In the genomic region with DNA sequence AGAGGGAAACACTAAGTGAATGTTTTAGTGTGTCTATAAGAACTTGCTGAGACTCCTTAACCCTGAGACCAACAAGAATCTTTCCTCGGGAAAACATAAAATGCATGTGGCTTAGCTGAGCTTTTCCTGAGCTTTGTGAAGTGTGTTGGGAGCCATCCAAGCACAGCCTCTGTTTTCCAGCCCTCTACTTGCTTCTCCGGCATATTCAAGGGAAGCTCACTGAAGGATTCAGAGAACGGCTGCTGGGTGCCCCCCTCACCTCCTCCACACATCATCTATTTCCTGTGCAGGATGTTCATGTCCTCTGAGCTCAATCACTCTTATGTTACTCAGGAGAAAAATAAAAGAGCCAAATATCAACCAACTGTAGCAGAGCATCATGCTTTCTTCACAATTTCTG, we compare ENCODE assay signal across 10 cellular contexts.
A peak's percentile ranks its signal among the peaks of the same experiment; 100 is the strongest.
DNase-seq lines count a peak whose midpoint lies in the region; ATAC-seq, FAIRE-seq and TF ChIP-seq lines count a peak whose summit lies in the region.
"Had no signal": no experiment of that assay in that cellular context is flagged by ENCODE, and none has a peak within 500 bp of the region (broad histone marks: within the 10 kb centered on the region; RNA-seq: fewer than 3 reads in every experiment).

No MANE protein-coding gene starts in this region.

- ATAC-seq in GM18498 (IDR thresholded peaks at IDR 0.05; ENCODE audit: unreplicated experiment): no peak

- peaks cover 26% of the 10 kb centered on the region for H3K4me1 Mint-ChIP-seq in activated CD4-positive, alpha-beta memory T cell treated with anti-CD3 and anti-CD28 coated beads for 36 hours (ENCODE audit: low read depth)
- H3K4me1 Mint-ChIP-seq in activated CD4-positive, alpha-beta memory T cell treated with anti-CD3 and anti-CD28 coated beads, Interleukin-2, amount 10 ng/mL, durations not matched to agents 7 days and 5 days: peaks cover 7% of the 10 kb centered on the region
- peaks cover 2% of the 10 kb centered on the region for H3K4me1 Mint-ChIP-seq in astrocyte (ENCODE audit: low read depth, unreplicated experiment)

- H3K27ac Mint-ChIP-seq in activated CD4-positive, alpha-beta memory T cell treated with anti-CD3 and anti-CD28 coated beads for 36 hours: peak overlapping the region; percentile 60
- no peak overlapping the region for H3K27ac Mint-ChIP-seq in activated CD4-positive, alpha-beta memory T cell treated with anti-CD3 and anti-CD28 coated beads, Interleukin-2, amount 10 ng/mL, durations not matched to agents 7 days and 5 days
- H3K27ac Mint-ChIP-seq in astrocyte (ENCODE audit: unreplicated experiment): no peak overlapping the region

- H3K9ac ChIP-seq in astrocyte (ENCODE audit: low read length): no peak overlapping the region
- H3K9ac ChIP-seq in smooth muscle cell (ENCODE audit: low read depth): no peak overlapping the region

- H3K27ac ChIP-seq in astrocyte (ENCODE audit: low read depth, low read length) (no peak overlapping the region), hepatocyte (no peak overlapping the region), smooth muscle cell (ENCODE audit: low read depth) (no peak overlapping the region)

- 39% methylated on average over 3 of the region's 3 CpGs for WGBS in hepatocyte (ENCODE audit: low lambda C conversion rate, missing lambda C conversion rate)
- WGBS in smooth muscle cell (ENCODE audit: low lambda C conversion rate): 17% methylated on average over 3 of the region's 3 CpGs

- H3K4me2 ChIP-seq in astrocyte (ENCODE audit: low read length): no peak overlapping the region
- no peak overlapping the region for H3K4me2 ChIP-seq in hepatocyte
- H3K4me2 ChIP-seq in smooth muscle cell: no peak overlapping the region

- FAIRE-seq in astrocyte (lab: Jason Lieb, UNC): no peak

- peaks cover 5% of the 10 kb centered on the region for H3K36me3 Mint-ChIP-seq in activated CD4-positive, alpha-beta memory T cell treated with anti-CD3 and anti-CD28 coated beads for 36 hours
- H3K36me3 Mint-ChIP-seq in activated CD4-positive, alpha-beta memory T cell treated with anti-CD3 and anti-CD28 coated beads, Interleukin-2, amount 10 ng/mL, durations not matched to agents 7 days and 5 days (ENCODE audit: low read depth): peaks cover 3% of the 10 kb centered on the region
- H3K36me3 Mint-ChIP-seq in astrocyte (ENCODE audit: low read depth, unreplicated experiment): no peaks in the 10 kb centered on the region

- intact Hi-C loops in activated CD4-positive, alpha-beta memory T cell treated with anti-CD3 and anti-CD28 coated beads for 36 hours (cut with micrococcal nuclease): loop anchor here (5.0 to 10.0 kb wide), 4 partner anchors 154 to 824 kb away; no protein-coding TSS in a partner anchor

- H3K9me2 ChIP-seq in hepatocyte (replicated peaks; ENCODE audit: insufficient read depth): no peaks in the 10 kb centered on the region

- H3K36me3 ChIP-seq in astrocyte (ENCODE audit: insufficient read depth, low read length) (no peaks in the 10 kb centered on the region), hepatocyte (replicated peaks; ENCODE audit: insufficient read depth, low read depth) (no peaks in the 10 kb centered on the region), smooth muscle cell (ENCODE audit: low read depth) (no peaks in the 10 kb centered on the region)

- DNase-seq in activated CD4-positive, alpha-beta memory T cell treated with anti-CD3 and anti-CD28 coated beads for 36 hours: no peak
- DNase-seq in activated CD4-positive, alpha-beta memory T cell treated with anti-CD3 and anti-CD28 coated beads, Interleukin-2, amount 10 ng/mL, durations not matched to agents 7 days and 5 days: no peak
- DNase-seq in astrocyte (ENCODE audit: low read depth) (peak; percentile 51), hepatocyte (ENCODE audit: low spot score) (peak; percentile 35), smooth muscle cell (lab: John Stamatoyannopoulos, UW; ENCODE audit: unreplicated experiment) (peak; percentile 0), NCI-H345 (lab: John Stamatoyannopoulos, UW) (no peak), T1000 (lab: John Stamatoyannopoulos, UW) (no peak)
- DNase-seq: foreskin melanocyte, Karpas-422 had no signal

- H3K9me3 ChIP-seq in astrocyte (ENCODE audit: insufficient read depth, low read depth, low read length): no peaks in the 10 kb centered on the region
- H3K9me3 ChIP-seq in hepatocyte (ENCODE audit: low read depth): no peaks in the 10 kb centered on the region
- H3K9me3 ChIP-seq in smooth muscle cell (replicated peaks; ENCODE audit: low read depth): no peaks in the 10 kb centered on the region

- H3K4me3 ChIP-seq in astrocyte (ENCODE audit: insufficient read depth, low read depth, low read length) (no peak overlapping the region), hepatocyte (no peak overlapping the region), smooth muscle cell (no peak overlapping the region)

- POLR2A ChIA-PET in activated CD4-positive, alpha-beta memory T cell treated with anti-CD3 and anti-CD28 coated beads for 36 hours (lab: Charles Lee): no interaction called here
- POLR2A ChIA-PET in activated CD4-positive, alpha-beta memory T cell treated with anti-CD3 and anti-CD28 coated beads, Interleukin-2, amount 10 ng/mL, durations not matched to agents 7 days and 5 days (lab: Charles Lee): interaction anchor here (1.2 kb wide), 1 partner anchor 717 kb away, joined by 3 read pairs; no protein-coding TSS in a partner anchor

- H3K4me1 ChIP-seq in astrocyte (ENCODE audit: insufficient read depth, low read length) (no peaks in the 10 kb centered on the region), hepatocyte (ENCODE audit: insufficient read depth) (peaks cover 6% of the 10 kb centered on the region), smooth muscle cell (ENCODE audit: low read depth) (no peaks in the 10 kb centered on the region)

- H4K20me1 ChIP-seq in astrocyte (ENCODE audit: insufficient read depth, low read length) (no peaks in the 10 kb centered on the region), hepatocyte (ENCODE audit: insufficient read depth, poor library complexity, severe bottlenecking) (no peaks in the 10 kb centered on the region), smooth muscle cell (ENCODE audit: low read depth) (no peaks in the 10 kb centered on the region)

- CTCF ChIA-PET in activated CD4-positive, alpha-beta memory T cell treated with anti-CD3 and anti-CD28 coated beads for 36 hours (lab: Charles Lee): interaction anchor here (0.8 to 1.3 kb wide), 5 partner anchors 11 to 717 kb away, joined by 3 to 5 read pairs (median 3); a partner anchor contains a TSS
- CTCF ChIA-PET in activated CD4-positive, alpha-beta memory T cell treated with anti-CD3 and anti-CD28 coated beads, Interleukin-2, amount 10 ng/mL, durations not matched to agents 7 days and 5 days (lab: Charles Lee): interaction anchor here (1.0 to 1.6 kb wide), 5 partner anchors 223 to 721 kb away, joined by 3 to 5 read pairs (median 4); a partner anchor contains a TSS

- no peaks in the 10 kb centered on the region for H3K27me3 ChIP-seq in astrocyte (ENCODE audit: insufficient read depth, low read length)
- no peaks in the 10 kb centered on the region for H3K27me3 ChIP-seq in hepatocyte
- H3K27me3 ChIP-seq in smooth muscle cell (ENCODE audit: low read depth): no peaks in the 10 kb centered on the region

- peak overlapping the region; percentile 14 for H2AFZ ChIP-seq in astrocyte (ENCODE audit: low read depth, low read length)
- no peak overlapping the region for H2AFZ ChIP-seq in hepatocyte
- H2AFZ ChIP-seq in smooth muscle cell (ENCODE audit: low read depth): no peak overlapping the region

- H3K79me2 ChIP-seq in astrocyte (ENCODE audit: insufficient read depth, low read length) (no peaks in the 10 kb centered on the region), hepatocyte (no peaks in the 10 kb centered on the region), smooth muscle cell (ENCODE audit: low read depth) (no peaks in the 10 kb centered on the region)

- H3K9me3 Mint-ChIP-seq in activated CD4-positive, alpha-beta memory T cell treated with anti-CD3 and anti-CD28 coated beads for 36 hours: no peaks in the 10 kb centered on the region
- H3K9me3 Mint-ChIP-seq in activated CD4-positive, alpha-beta memory T cell treated with anti-CD3 and anti-CD28 coated beads, Interleukin-2, amount 10 ng/mL, durations not matched to agents 7 days and 5 days: no peaks in the 10 kb centered on the region
- H3K9me3 Mint-ChIP-seq in astrocyte (ENCODE audit: unreplicated experiment): no peaks in the 10 kb centered on the region

- TF ChIP-seq CTCF in astrocyte (IDR thresholded peaks at IDR 0.05; ENCODE audit: insufficient read depth, low read depth, low read length): no peak
- no peak for TF ChIP-seq CTCF in hepatocyte (IDR thresholded peaks at IDR 0.05; ENCODE audit: poor library complexity)
- TF ChIP-seq CTCF in smooth muscle cell (IDR thresholded peaks at IDR 0.05; ENCODE audit: borderline replicate concordance, insufficient read depth, poor library complexity, severe bottlenecking): no peak

- H3K27me3 Mint-ChIP-seq in activated CD4-positive, alpha-beta memory T cell treated with anti-CD3 and anti-CD28 coated beads for 36 hours: no peaks in the 10 kb centered on the region
- H3K27me3 Mint-ChIP-seq in activated CD4-positive, alpha-beta memory T cell treated with anti-CD3 and anti-CD28 coated beads, Interleukin-2, amount 10 ng/mL, durations not matched to agents 7 days and 5 days: no peaks in the 10 kb centered on the region
- H3K27me3 Mint-ChIP-seq in astrocyte (ENCODE audit: low read depth, unreplicated experiment): no peaks in the 10 kb centered on the region

- H3F3A ChIP-seq in smooth muscle cell (ENCODE audit: low read depth): no peaks in the 10 kb centered on the region

- H3K4me3 Mint-ChIP-seq in activated CD4-positive, alpha-beta memory T cell treated with anti-CD3 and anti-CD28 coated beads for 36 hours: no peak overlapping the region
- H3K4me3 Mint-ChIP-seq in activated CD4-positive, alpha-beta memory T cell treated with anti-CD3 and anti-CD28 coated beads, Interleukin-2, amount 10 ng/mL, durations not matched to agents 7 days and 5 days: no peak overlapping the region
- H3K4me3 Mint-ChIP-seq in astrocyte (ENCODE audit: unreplicated experiment): no peak overlapping the region

Comparison
In these comparisons a context has a peak if more than half of its experiments do, and no peak if none do; other contexts are left out.
1. DNase-seq: peak in astrocyte (single experiment), hepatocyte (single experiment) and smooth muscle cell (single experiment); none in activated CD4-positive, alpha-beta memory T cell treated with anti-CD3 and anti-CD28 coated beads for 36 hours (single experiment), activated CD4-positive, alpha-beta memory T cell treated with anti-CD3 and anti-CD28 coated beads, Interleukin-2, amount 10 ng/mL, durations not matched to agents 7 days and 5 days (single experiment), NCI-H345 (single experiment) and T1000 (single experiment).